In genomic region chr19:41868120-41868988, GRCh38 we compare ENCODE assay signal across 10 cellular contexts. TPM values are rescaled to one million over a fixed set of nuclear protein-coding genes. Genes with fewer than 3 reads are reported as not detected.
DNase-seq lines count a peak whose midpoint lies in the region; ATAC-seq and TF ChIP-seq lines count a peak whose summit lies in the region.
"Had no signal": no experiment of that assay in that cellular context is flagged by ENCODE, and none has a peak within 500 bp of the region (broad histone marks: within the 10 kb centered on the region; RNA-seq: fewer than 3 reads in every experiment).

No MANE protein-coding gene starts in this region.

- peak in 1 of 2 experiments; percentile 32 for DNase-seq in Caco-2
- peak; percentile 45 to 47 for DNase-seq in activated T-cell treated with anti-CD3 and anti-CD28 coated beads, Interleukin-2, amount 50 U/mL, for 48 hours
- no peak for DNase-seq in HAP-1 (ENCODE audit: low spot score in 2 of 2)
- DNase-seq in stimulated activated CD4-positive, alpha-beta T cell treated with anti-CD3 and anti-CD28 coated beads, Interleukin-1b, Interleukin-23, amount 100 ng/mL, for 48 hours = no peak
- DNase-seq: SHP77 had no signal

- intact Hi-C loops in Caco-2 (cut with micrococcal nuclease; ENCODE audit: unreplicated experiment) = no loop called here

- BruUV-seq in Caco-2 (replicated peaks; lab: Mats Ljungman, UMichigan) = no TSS peak

- no peak overlapping the region for H3K4me3 Mint-ChIP-seq in Caco-2 (ENCODE audit: unreplicated experiment)

- peaks cover 14% of the 10 kb centered on the region for H3K4me1 Mint-ChIP-seq in Caco-2 (ENCODE audit: low read depth, unreplicated experiment)

- H3K27ac ChIP-seq in HUES64 (ENCODE audit: low read depth, low read length) = peak overlapping the region; percentile 70
- H3K27ac ChIP-seq in mesodermal cell (ENCODE audit: low read depth, low read length, severe bottlenecking) = peak overlapping the region; percentile 49
- H3K27ac ChIP-seq: hepatocyte had no signal

- H3K36me3 ChIP-seq in Caco-2 (ENCODE audit: control insufficient read depth, insufficient read depth, low read length) = peaks cover 15% of the 10 kb centered on the region
- peaks cover 84% of the 10 kb centered on the region for H3K36me3 ChIP-seq in HUES64 (ENCODE audit: insufficient read depth, low read length)
- peaks cover 90% of the 10 kb centered on the region for H3K36me3 ChIP-seq in mesodermal cell (ENCODE audit: control insufficient read depth, insufficient read depth, low read length)
- peaks cover 85% of the 10 kb centered on the region for H3K36me3 ChIP-seq in HAP-1 (replicated peaks)

- ATAC-seq in GM21515 (IDR thresholded peaks at IDR 0.05; ENCODE audit: unreplicated experiment) = no peak
- ATAC-seq in HG02981 (IDR thresholded peaks at IDR 0.05; ENCODE audit: unreplicated experiment) = no peak

- H3K27ac Mint-ChIP-seq in Caco-2 (ENCODE audit: unreplicated experiment) = peak overlapping the region; percentile 64

- H3K4me3 ChIP-seq in Caco-2 (ENCODE audit: low read depth, low read length) = no peak overlapping the region
- H3K4me3 ChIP-seq in HUES64 (ENCODE audit: low read length) = no peak overlapping the region
- no peak overlapping the region for H3K4me3 ChIP-seq in mesodermal cell (ENCODE audit: extremely low read depth, insufficient read depth, low read length, poor library complexity, severe bottlenecking)
- no peak overlapping the region for H3K4me3 ChIP-seq in HAP-1
- H3K4me3 ChIP-seq: hepatocyte had no signal

- peak overlapping the region; percentile 60 for H3K9ac ChIP-seq in HUES64 (ENCODE audit: low read depth, low read length)

- no peaks in the 10 kb centered on the region for H3K27me3 Mint-ChIP-seq in Caco-2 (ENCODE audit: insufficient read depth, unreplicated experiment)

- H3K27me3 ChIP-seq in Caco-2 (replicated peaks; ENCODE audit: control insufficient read depth, insufficient read depth, low read length) (no peaks in the 10 kb centered on the region), HUES64 (ENCODE audit: insufficient read depth, low read length) (no peaks in the 10 kb centered on the region), HAP-1 (ENCODE audit: low read depth) (no peaks in the 10 kb centered on the region)
- H3K27me3 ChIP-seq: hepatocyte had no signal

- peaks cover 100% of the 10 kb centered on the region for H3K36me3 Mint-ChIP-seq in Caco-2 (ENCODE audit: insufficient read depth, unreplicated experiment)

- H3K9me3 ChIP-seq in Caco-2 = no peaks in the 10 kb centered on the region
- H3K9me3 ChIP-seq in HUES64 (ENCODE audit: insufficient read depth, low read depth, low read length) = no peaks in the 10 kb centered on the region
- H3K9me3 ChIP-seq in mesodermal cell (ENCODE audit: control insufficient read depth, low read length) = no peaks in the 10 kb centered on the region
- H3K9me3 ChIP-seq in HAP-1 = no peaks in the 10 kb centered on the region

- peaks cover 20% of the 10 kb centered on the region for H3K4me1 ChIP-seq in Caco-2
- H3K4me1 ChIP-seq in HUES64 (ENCODE audit: insufficient read depth, low read length) = no peaks in the 10 kb centered on the region; the same call in 1 of the 2 replicates
- H3K4me1 ChIP-seq in mesodermal cell (ENCODE audit: control insufficient read depth, insufficient read depth, low read length, poor library complexity, severe bottlenecking) = peaks cover 21% of the 10 kb centered on the region
- peaks cover 10% of the 10 kb centered on the region; the same call in 1 of the 2 replicates for H3K4me1 ChIP-seq in HAP-1

- in situ Hi-C loops in HAP-1 (cut with MboI; ENCODE audit: low sequenced_read_pairs) = no loop called here

- no peak for TF ChIP-seq CTCF in Caco-2 (IDR thresholded peaks at IDR 0.05; ENCODE audit: insufficient read depth in 1 of 2, low read depth in 1 of 2, low read length in 1 of 2, severe bottlenecking in 1 of 2, unreplicated experiment in 1 of 2)

- 93% methylated on average over 10 of the region's 10 CpGs for WGBS in HUES64
- 97 to 98% methylated on average over 9 to 10 of the region's 10 CpGs for WGBS in mesodermal cell (ENCODE audit: insufficient coverage in 2 of 2), 2 experiments

- CTCF ChIA-PET in Caco-2 (lab: Charles Lee) = interaction anchor here (0.6 kb wide), 1 partner anchor 1548 kb away, joined by 9 read pairs; no protein-coding TSS in a partner anchor

- POLR2A ChIA-PET in Caco-2 (lab: Charles Lee) = interaction anchor here (0.6 to 1.5 kb wide), 3 partner anchors 9 to 503 kb away, joined by 5 to 21 read pairs (median 14); partner anchors contain the start of gene RPS19

- no peaks in the 10 kb centered on the region for H3K9me3 Mint-ChIP-seq in Caco-2 (ENCODE audit: unreplicated experiment)

RNA-seq across cellular contexts. Expression of gene RPS19, which starts 8.3 kb away (rescaled TPM):
- 3,297 and 3,418 TPM in 2 replicates for total RNA-seq in Caco-2 (2022)
- 3,403 TPM for polyA plus RNA-seq in HUES64 (2013, experiment 1 of 2)
- 3,620 TPM for polyA plus RNA-seq in HUES64 (2013, experiment 2 of 2)
- 4,713 TPM for polyA plus RNA-seq in mesodermal cell (2013, experiment 1 of 2)
- 4,147 TPM for polyA plus RNA-seq in mesodermal cell (2013, experiment 2 of 2)

RNA-seq across cellular contexts. Expression of gene CD79A, which starts 8.7 kb away (rescaled TPM):
- 0.82 TPM in 1 of 2 replicates, not detected in the other for total RNA-seq in Caco-2 (2022)
- 0.25 TPM for polyA plus RNA-seq in HUES64 (2013, experiment 1 of 2)
- polyA plus RNA-seq in HUES64 (2013, experiment 2 of 2) = 0.44 TPM
- 0.22 TPM for polyA plus RNA-seq in mesodermal cell (2013, experiment 1 of 2)
- 0.35 TPM for polyA plus RNA-seq in mesodermal cell (2013, experiment 2 of 2)

RNA-seq across cellular contexts. Expression of gene ARHGEF1, which starts 14.6 kb away (rescaled TPM):
- total RNA-seq in Caco-2 (2022) = 60.2 and 63.5 TPM in 2 replicates
- polyA plus RNA-seq in HUES64 (2013, experiment 1 of 2) = 26.3 TPM
- 32.8 TPM for polyA plus RNA-seq in HUES64 (2013, experiment 2 of 2)
- polyA plus RNA-seq in mesodermal cell (2013, experiment 1 of 2) = 74.2 TPM
- 62.0 TPM for polyA plus RNA-seq in mesodermal cell (2013, experiment 2 of 2)

RNA-seq across cellular contexts. Expression of gene DMRTC2, which starts 23.5 kb away (rescaled TPM):
- not detected in 2 replicates for total RNA-seq in Caco-2 (2022)
- polyA plus RNA-seq in HUES64 (2013, experiment 1 of 2) = not detected
- not detected for polyA plus RNA-seq in HUES64 (2013, experiment 2 of 2)
- not detected for polyA plus RNA-seq in mesodermal cell (2013, experiment 1 of 2)
- not detected for polyA plus RNA-seq in mesodermal cell (2013, experiment 2 of 2)
- total RNA-seq: hepatocyte had no signal
- polyA plus RNA-seq: hepatocyte had no signal

RNA-seq across cellular contexts. Expression of gene LYPD4, which starts 23.9 kb away (rescaled TPM):
- not detected in 2 replicates for total RNA-seq in Caco-2 (2022)
- polyA plus RNA-seq in HUES64 (2013, experiment 1 of 2) = not detected
- polyA plus RNA-seq in HUES64 (2013, experiment 2 of 2) = not detected
- polyA plus RNA-seq in mesodermal cell (2013, experiment 1 of 2) = not detected
- polyA plus RNA-seq in mesodermal cell (2013, experiment 2 of 2) = not detected
- total RNA-seq: hepatocyte had no signal
- polyA plus RNA-seq: hepatocyte had no signal

Comparison
In these comparisons a context has a peak if more than half of its experiments do, and no peak if none do; other contexts are left out.
1. DNase-seq: peak in activated T-cell treated with anti-CD3 and anti-CD28 coated beads, Interleukin-2, amount 50 U/mL, for 48 hours (2 of 2); none in HAP-1 (0 of 2) and stimulated activated CD4-positive, alpha-beta T cell treated with anti-CD3 and anti-CD28 coated beads, Interleukin-1b, Interleukin-23, amount 100 ng/mL, for 48 hours (single experiment).